Comparison of ENCODE assay signal across 9 cellular contexts in genomic region chr10:100482834-100483185, GRCh38. TPM values are rescaled to one million over a fixed set of nuclear protein-coding genes. Genes with fewer than 3 reads are reported as not detected.
DNase-seq lines count a peak whose midpoint lies in the region; ATAC-seq and TF ChIP-seq lines count a peak whose summit lies in the region.
"Had no signal": no experiment of that assay in that cellular context is flagged by ENCODE, and none has a peak within 500 bp of the region (broad histone marks: within the 10 kb centered on the region; RNA-seq: fewer than 3 reads in every experiment).

No MANE protein-coding gene starts in this region.

- no peak overlapping the region for H3K27ac Mint-ChIP-seq in activated naive CD4-positive, alpha-beta T cell treated with anti-CD3 and anti-CD28 coated beads, Interleukin-2, amount 50 U/mL, for 24 hours
- no peak overlapping the region for H3K27ac Mint-ChIP-seq in activated B cell treated with CpG ODN at 0.5 μM for 24 hours

- H3K27ac ChIP-seq in right lobe of liver (no peak overlapping the region), tibial artery (no peak overlapping the region), adrenal gland (no peak overlapping the region)

- peaks cover 12% of the 10 kb centered on the region for H3K4me1 Mint-ChIP-seq in activated naive CD4-positive, alpha-beta T cell treated with anti-CD3 and anti-CD28 coated beads, Interleukin-2, amount 50 U/mL, for 24 hours
- H3K4me1 Mint-ChIP-seq in activated B cell treated with CpG ODN at 0.5 μM for 24 hours, result peaks cover 9% of the 10 kb centered on the region

- peaks cover 10% of the 10 kb centered on the region for H3K27me3 Mint-ChIP-seq in activated naive CD4-positive, alpha-beta T cell treated with anti-CD3 and anti-CD28 coated beads, Interleukin-2, amount 50 U/mL, for 24 hours
- H3K27me3 Mint-ChIP-seq in activated B cell treated with CpG ODN at 0.5 μM for 24 hours, result peaks cover 30% of the 10 kb centered on the region

- H3K4me1 ChIP-seq in right lobe of liver, result peaks cover 0 to 15% (median 5%) of the 10 kb centered on the region in 4 donors
- H3K4me1 ChIP-seq in tibial artery, result peaks cover 0 to 18% (median 16%) of the 10 kb centered on the region in 4 donors
- peaks cover 8 to 13% of the 10 kb centered on the region in 2 donors for H3K4me1 ChIP-seq in adrenal gland (replicated peaks in 1 of 2)

- DNase-seq in activated naive CD4-positive, alpha-beta T cell (lab: John Stamatoyannopoulos, UW), result no peak
- DNase-seq in activated B cell treated with CpG ODN at 0.5 μM for 24 hours (no peak), right lobe of liver (no peak), tibial artery (no peak), adrenal gland (no peak), SKM-1 treated with dmso at 0.1 percent for 144 hours (lab: John Stamatoyannopoulos, UW; ENCODE audit: unreplicated experiment) (no peak)

- intact Hi-C loops in activated B cell treated with CpG ODN at 0.5 μM for 24 hours (cut with micrococcal nuclease) (loop anchor here (2.0 kb wide), 1 partner anchor 196 kb away; the partner anchor contains the start of gene BLOC1S2), right lobe of liver (cut with DNase I) (no loop called here), tibial artery (cut with DNase I; ENCODE audit: low total_unique reads) (no loop called here), adrenal gland (cut with DNase I) (loop anchor here in 1 of 2 donors (5.0 kb wide), 1 partner anchor 34 kb away; the partner anchor contains the start of gene SEC31B)

- H3K9me3 ChIP-seq in right lobe of liver (no peaks in the 10 kb centered on the region), tibial artery (no peaks in the 10 kb centered on the region), adrenal gland (replicated peaks in 1 of 3) (no peaks in the 10 kb centered on the region)

- H3K27me3 ChIP-seq in right lobe of liver (no peaks in the 10 kb centered on the region), tibial artery (peaks cover 0 to 32% of the 10 kb centered on the region in 2 donors), adrenal gland (peaks cover 22% of the 10 kb centered on the region)

- CTCF ChIA-PET in activated B cell treated with CpG ODN at 0.5 μM for 24 hours (lab: Charles Lee), result interaction anchor here (1.1 to 2.1 kb wide), 5 partner anchors 12 to 37 kb away, joined by 3 to 9 read pairs (median 5); no protein-coding TSS in a partner anchor

- TF ChIP-seq CTCF in activated B cell treated with CpG ODN at 0.5 μM for 24 hours (IDR thresholded peaks at IDR 0.05) (no peak), right lobe of liver (IDR thresholded peaks at IDR 0.05) (no peak), tibial artery (IDR thresholded peaks at IDR 0.05) (no peak), adrenal gland (IDR thresholded peaks at IDR 0.05) (peak in 1 of 6 experiments; percentile 30)

- H3K4me3 Mint-ChIP-seq in activated naive CD4-positive, alpha-beta T cell treated with anti-CD3 and anti-CD28 coated beads, Interleukin-2, amount 50 U/mL, for 24 hours, result peak overlapping the region; percentile 86
- peak overlapping the region; percentile 87 for H3K4me3 Mint-ChIP-seq in activated B cell treated with CpG ODN at 0.5 μM for 24 hours

- POLR2A ChIA-PET in activated B cell treated with CpG ODN at 0.5 μM for 24 hours (lab: Charles Lee), result interaction anchor here (0.8 to 1.4 kb wide), 2 partner anchors 52 to 136 kb away, joined by 3 to 5 read pairs; no protein-coding TSS in a partner anchor

- 37% methylated on average over 4 of the region's 5 CpGs for WGBS in right lobe of liver (ENCODE audit: insufficient coverage, low coverage, low lambda C conversion rate, missing lambda C conversion rate)
- 37 to 48% (median 44%) methylated on average over 5 of the region's 5 CpGs for WGBS in adrenal gland, 4 donors

- no peak for ATAC-seq in activated B cell treated with CpG ODN at 0.5 μM for 24 hours (ENCODE audit: low read depth)
- no peak for ATAC-seq in right lobe of liver
- no peak for ATAC-seq in HG03439 (IDR thresholded peaks at IDR 0.05; ENCODE audit: unreplicated experiment)

- H3K36me3 Mint-ChIP-seq in activated naive CD4-positive, alpha-beta T cell treated with anti-CD3 and anti-CD28 coated beads, Interleukin-2, amount 50 U/mL, for 24 hours, result no peaks in the 10 kb centered on the region
- peaks cover 7% of the 10 kb centered on the region for H3K36me3 Mint-ChIP-seq in activated B cell treated with CpG ODN at 0.5 μM for 24 hours (ENCODE audit: low read depth)

- TF ChIP-seq POLR2A in right lobe of liver (IDR thresholded peaks at IDR 0.05), result no peak
- TF ChIP-seq POLR2A in adrenal gland (IDR thresholded peaks at IDR 0.05), result no peak

- H3K4me3 ChIP-seq in right lobe of liver, result peak overlapping the region in 2 of 3 donors; percentile 36 to 48
- peak overlapping the region; percentile 47 to 61 for H3K4me3 ChIP-seq in tibial artery
- peak overlapping the region in 1 of 4 donors; percentile 44 for H3K4me3 ChIP-seq in adrenal gland

- no peaks in the 10 kb centered on the region for H3K9me3 Mint-ChIP-seq in activated naive CD4-positive, alpha-beta T cell treated with anti-CD3 and anti-CD28 coated beads, Interleukin-2, amount 50 U/mL, for 24 hours
- peaks cover 2% of the 10 kb centered on the region for H3K9me3 Mint-ChIP-seq in activated B cell treated with CpG ODN at 0.5 μM for 24 hours

- H3K36me3 ChIP-seq in right lobe of liver (no peaks in the 10 kb centered on the region), tibial artery (peaks cover 10 to 20% (median 12%) of the 10 kb centered on the region in 3 donors), adrenal gland (replicated peaks in 1 of 2) (peaks cover 0 to 8% of the 10 kb centered on the region in 2 donors)

RNA-seq across cellular contexts. Expression of gene WNT8B, which starts 20.0 kb away (rescaled TPM):
- total RNA-seq in activated B cell treated with CpG ODN at 0.5 μM for 24 hours (not detected in 2 replicates), right lobe of liver (under 1 TPM in 1 of 6 experiments, not detected in 5; 0.19 TPM), adrenal gland (under 1 TPM in 3 of 8 donors, not detected in 5; 0.53 to 0.67 (median 0.55) TPM)
- polyA plus RNA-seq in adrenal gland, result under 1 TPM; 0.03 to 0.97 (median 0.32) TPM
- total RNA-seq: RPMI7951 had no signal

RNA-seq across cellular contexts. Expression of gene SEC31B, which starts 36.9 kb away (rescaled TPM):
- total RNA-seq in activated B cell treated with CpG ODN at 0.5 μM for 24 hours (19.8 and 21.6 TPM in 2 replicates), right lobe of liver (1 to 10 TPM; 2.4 to 9.1 (median 4.7) TPM), adrenal gland (10 to 100 TPM in 3 of 8 donors, 1 to 10 TPM in 5; 2.9 to 85.1 (median 8.3) TPM)
- polyA plus RNA-seq in adrenal gland, result 10 to 100 TPM in 2 of 3 donors, 1 to 10 TPM in 1; 2.8 to 41.8 (median 27.1) TPM

RNA-seq across cellular contexts. Expression of gene NDUFB8, which starts 46.9 kb away (rescaled TPM):
- total RNA-seq in activated B cell treated with CpG ODN at 0.5 μM for 24 hours (191 and 205 TPM in 2 replicates), right lobe of liver (100 to 1,000 TPM in 3 of 6 experiments, 10 to 100 TPM in 3; 93.6 to 125 (median 99.3) TPM), adrenal gland (100 to 1,000 TPM; 181 to 392 (median 217) TPM)
- 100 to 1,000 TPM; 203 to 689 (median 334) TPM for polyA plus RNA-seq in adrenal gland

RNA-seq across cellular contexts. Expression of gene HIF1AN, which starts 52.9 kb away (rescaled TPM):
- total RNA-seq in activated B cell treated with CpG ODN at 0.5 μM for 24 hours, result 55.8 and 59.9 TPM in 2 replicates
- total RNA-seq in right lobe of liver, result 10 to 100 TPM in 3 of 6 experiments, 1 to 10 TPM in 3; 4.5 to 13.9 (median 11.3) TPM
- 10 to 100 TPM; 10.0 to 46.4 (median 27.4) TPM for total RNA-seq in adrenal gland
- polyA plus RNA-seq in adrenal gland, result 10 to 100 TPM in 1 of 3 donors, 1 to 10 TPM in 2; 6.7 to 43.0 (median 10.0) TPM
